23 cellular contexts compared by ENCODE assay signal in the genomic region with DNA sequence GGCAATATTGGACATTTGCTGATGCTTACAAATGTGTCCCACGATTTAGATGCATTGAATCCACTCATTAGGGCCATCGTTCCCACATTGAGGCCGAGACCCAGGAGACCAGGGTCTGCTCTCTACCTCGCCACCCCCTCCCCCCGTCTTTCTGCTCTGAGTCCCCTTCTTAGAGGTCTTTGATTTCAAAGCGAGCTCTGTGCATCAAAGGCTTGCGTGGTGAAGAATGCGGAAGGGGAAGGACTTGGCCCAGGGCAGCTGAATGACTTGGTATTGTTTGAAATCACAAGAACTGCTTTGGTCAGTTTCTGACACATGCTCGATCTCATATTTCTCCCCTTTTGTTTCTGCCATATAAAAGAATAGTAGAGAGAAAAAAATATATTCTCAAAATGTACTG.
DNase-seq lines count a peak whose midpoint lies in the region; ATAC-seq, FAIRE-seq and TF ChIP-seq lines count a peak whose summit lies in the region.
"Had no signal": no experiment of that assay in that cellular context is flagged by ENCODE, and none has a peak within 500 bp of the region (broad histone marks: within the 10 kb centered on the region; RNA-seq: fewer than 3 reads in every experiment).

No MANE protein-coding gene starts in this region.

- H3K4me1 Mint-ChIP-seq in naive thymus-derived CD4-positive, alpha-beta T cell: no peaks in the 10 kb centered on the region

- H3K23ac ChIP-seq in neuronal stem cell (ENCODE audit: low read depth, low read length, poor library complexity): no peak overlapping the region

- TF ChIP-seq CTCF in bronchial epithelial cell (IDR thresholded peaks at IDR 0.05; ENCODE audit: insufficient read depth, low read length, severe bottlenecking) (no peak), left lung (IDR thresholded peaks at IDR 0.05) (no peak)

- no peaks in the 10 kb centered on the region for H3K36me3 Mint-ChIP-seq in naive thymus-derived CD4-positive, alpha-beta T cell

- intact Hi-C loops in left lung (cut with DNase I): no loop called here
- intact Hi-C loops in naive thymus-derived CD4-positive, alpha-beta T cell (cut with micrococcal nuclease): no loop called here

- no peak overlapping the region for H3K9ac ChIP-seq in neuronal stem cell (ENCODE audit: low read depth, low read length, poor library complexity)
- H3K9ac ChIP-seq: KMS-11 had no signal

- no peak for FAIRE-seq in bronchial epithelial cell (lab: Jason Lieb, UNC)
- FAIRE-seq: A204.1, GM12878, GM19239 had no signal

- H3K9me3 Mint-ChIP-seq in naive thymus-derived CD4-positive, alpha-beta T cell: peaks cover 0 to 7% (median 0%) of the 10 kb centered on the region in 11 donors
- H3K9me3 Mint-ChIP-seq: CD4-positive, alpha-beta T cell had no signal

- no peak overlapping the region for H2BK5ac ChIP-seq in neuronal stem cell (ENCODE audit: low read length)

- H3K27me3 Mint-ChIP-seq in naive thymus-derived CD4-positive, alpha-beta T cell: no peaks in the 10 kb centered on the region
- H3K27me3 Mint-ChIP-seq: CD4-positive, alpha-beta T cell had no signal

- no peaks in the 10 kb centered on the region for H3K36me3 ChIP-seq in bronchial epithelial cell (ENCODE audit: control insufficient read depth, insufficient read depth, low read length)
- no peaks in the 10 kb centered on the region for H3K36me3 ChIP-seq in left lung
- H3K36me3 ChIP-seq in neuronal stem cell (replicated peaks in 1 of 2; ENCODE audit: control insufficient read depth in 2 of 2, insufficient read depth in 2 of 2, low read length in 2 of 2): no peaks in the 10 kb centered on the region
- H3K36me3 ChIP-seq in naive thymus-derived CD4-positive, alpha-beta T cell (ENCODE audit: control insufficient read depth in 2 of 3, insufficient read depth in 3 of 3, low read length in 3 of 3): no peaks in the 10 kb centered on the region

- no peak overlapping the region for H3K4ac ChIP-seq in neuronal stem cell (ENCODE audit: low read length)

- no peak overlapping the region for H2BK120ac ChIP-seq in neuronal stem cell (ENCODE audit: low read depth, low read length)

- peak; percentile 54 for ATAC-seq in left lung
- ATAC-seq in naive thymus-derived CD4-positive, alpha-beta T cell: no peak
- ATAC-seq: GM12878, PC-3 had no signal

- H3K4me1 ChIP-seq in left lung (no peaks in the 10 kb centered on the region), neuronal stem cell (ENCODE audit: control insufficient read depth in 2 of 2, insufficient read depth in 1 of 2, low read depth in 1 of 2, low read length in 2 of 2) (peaks cover 5 to 18% of the 10 kb centered on the region in 2 donors)
- H3K4me1 ChIP-seq in naive thymus-derived CD4-positive, alpha-beta T cell (ENCODE audit: control insufficient read depth in 2 of 2, insufficient read depth in 2 of 2, low read length in 2 of 2): no peaks in the 10 kb centered on the region
- H3K4me1 ChIP-seq: Caco-2 had no signal

- H3K4me3 ChIP-seq in bronchial epithelial cell (ENCODE audit: low read depth, low read length) (no peak overlapping the region), left lung (no peak overlapping the region), neuronal stem cell (ENCODE audit: low read length in 2 of 2) (no peak overlapping the region)
- H3K4me3 ChIP-seq in naive thymus-derived CD4-positive, alpha-beta T cell (ENCODE audit: low read length): no peak overlapping the region
- H3K4me3 ChIP-seq: GM12878 had no signal

- DNase-seq in ELF-1 (ENCODE audit: low read depth, low spot score) (peak; percentile 76), bronchial epithelial cell (ENCODE audit: low read depth) (peak; percentile 5), left lung (no peak), neuronal stem cell (ENCODE audit: low spot score) (peak; percentile 36), cortex of kidney (lab: John Stamatoyannopoulos, UW) (no peak), iPS-NIHi7 (ENCODE audit: extremely low spot score) (no peak)
- no peak for DNase-seq in naive thymus-derived CD4-positive, alpha-beta T cell
- DNase-seq: Caco-2; CD4-positive, alpha-beta T cell; GOT3; MV-4-11; NCI-H1694 treated with DMSO at 0.1 percent for 48 hours; NCI-H2107; NCI-H2227 treated with DMSO at 0.1 percent for 48 hours; NCI-H510A treated with DMSO at 0.1 percent for 48 hours; NCI-H82; PC-3; RPMI8226; SHP77 treated with DMSO at 0.1 percent for 48 hours had no signal

- H2AK5ac ChIP-seq in neuronal stem cell (ENCODE audit: low read depth, low read length): no peak overlapping the region

- H3K9me3 ChIP-seq in left lung (no peaks in the 10 kb centered on the region), neuronal stem cell (replicated peaks in 1 of 2; ENCODE audit: control insufficient read depth in 2 of 2, insufficient read depth in 1 of 2, low read depth in 1 of 2, low read length in 2 of 2) (no peaks in the 10 kb centered on the region)
- no peaks in the 10 kb centered on the region for H3K9me3 ChIP-seq in naive thymus-derived CD4-positive, alpha-beta T cell (ENCODE audit: control insufficient read depth in 2 of 3, low read length in 3 of 3)
- H3K9me3 ChIP-seq: Caco-2 had no signal

- H3K4me3 Mint-ChIP-seq in naive thymus-derived CD4-positive, alpha-beta T cell: no peak overlapping the region
- H3K4me3 Mint-ChIP-seq: CD4-positive, alpha-beta T cell had no signal

- no peak overlapping the region for H4K8ac ChIP-seq in neuronal stem cell (ENCODE audit: low read depth, low read length)

- H3K27me3 ChIP-seq in bronchial epithelial cell (ENCODE audit: control insufficient read depth, insufficient read depth, low read length) (no peaks in the 10 kb centered on the region), left lung (no peaks in the 10 kb centered on the region), neuronal stem cell (ENCODE audit: control insufficient read depth in 3 of 3, insufficient read depth in 3 of 3, low read depth in 1 of 3, low read length in 3 of 3) (no peaks in the 10 kb centered on the region)
- no peaks in the 10 kb centered on the region for H3K27me3 ChIP-seq in naive thymus-derived CD4-positive, alpha-beta T cell (ENCODE audit: control insufficient read depth in 2 of 2, insufficient read depth in 2 of 2, low read length in 2 of 2)

- H3K79me1 ChIP-seq in neuronal stem cell (ENCODE audit: low read depth, low read length): no peaks in the 10 kb centered on the region

- peak overlapping the region; percentile 75 for H2AFZ ChIP-seq in neuronal stem cell (ENCODE audit: low read length)

- H3K18ac ChIP-seq in neuronal stem cell (ENCODE audit: low read length): no peak overlapping the region

- H3K4me2 ChIP-seq in neuronal stem cell (ENCODE audit: insufficient read depth, low read length, poor library complexity, severe bottlenecking): no peak overlapping the region
- H3K4me2 ChIP-seq: KMS-11 had no signal

- POLR2A ChIA-PET in naive thymus-derived CD4-positive, alpha-beta T cell (lab: Charles Lee): no interaction called here

- WGBS in neuronal stem cell (ENCODE audit: extremely low coverage in 2 of 2, insufficient read length in 2 of 2, insufficient replicate concordance in 1 of 2), 2 donors: no CpG with 5 or more reads among the region's 9 CpGs

- no peak overlapping the region for H3K27ac ChIP-seq in left lung
- H3K27ac ChIP-seq in neuronal stem cell (replicated peaks; ENCODE audit: low read length): no peak overlapping the region
- no peak overlapping the region for H3K27ac ChIP-seq in naive thymus-derived CD4-positive, alpha-beta T cell (ENCODE audit: low read depth, low read length)
- H3K27ac ChIP-seq: KMS-11 had no signal

- CTCF ChIA-PET in naive thymus-derived CD4-positive, alpha-beta T cell (lab: Charles Lee): no interaction called here

- H3K27ac Mint-ChIP-seq in naive thymus-derived CD4-positive, alpha-beta T cell: no peak overlapping the region
- H3K27ac Mint-ChIP-seq: CD4-positive, alpha-beta T cell had no signal

- H4K91ac ChIP-seq in neuronal stem cell (ENCODE audit: low read depth, low read length, poor library complexity): no peak overlapping the region

- no peak overlapping the region for H2BK12ac ChIP-seq in neuronal stem cell (ENCODE audit: low read length)

- no peak overlapping the region for H3K14ac ChIP-seq in neuronal stem cell (ENCODE audit: low read length)

- no peak overlapping the region for H2BK15ac ChIP-seq in neuronal stem cell (ENCODE audit: low read length)

Comparison
In these comparisons a context has a peak if more than half of its experiments do, and no peak if none do; other contexts are left out.
1. DNase-seq: peak in ELF-1 (single experiment), bronchial epithelial cell (single experiment) and neuronal stem cell (single experiment); none in left lung (0 of 2), cortex of kidney (single experiment), iPS-NIHi7 (single experiment) and naive thymus-derived CD4-positive, alpha-beta T cell (0 of 9).